ENCODE assay signal across 11 cellular contexts in genomic region chr14:61565836-61566536, GRCh38.
DNase-seq lines count a peak whose midpoint lies in the region; ATAC-seq, FAIRE-seq and TF ChIP-seq lines count a peak whose summit lies in the region.
"Had no signal": no experiment of that assay in that cellular context is flagged by ENCODE, and none has a peak within 500 bp of the region (broad histone marks: within the 10 kb centered on the region; RNA-seq: fewer than 3 reads in every experiment).

No MANE protein-coding gene starts in this region.

- no peaks in the 10 kb centered on the region for H3K36me3 ChIP-seq in hepatocyte (replicated peaks; ENCODE audit: insufficient read depth, low read depth)

- TF ChIP-seq POLR2A in A549 (IDR thresholded peaks at IDR 0.05; ENCODE audit: low read length) (no peak), GM18505 (IDR thresholded peaks at IDR 0.05; ENCODE audit: borderline replicate concordance, extremely low read depth, insufficient read depth, insufficient read length) (no peak)

- no peak overlapping the region for H3K4me3 ChIP-seq in A549
- H3K4me3 ChIP-seq in hepatocyte, result no peak overlapping the region

- no peak for TF ChIP-seq EP300 in A549 (IDR thresholded peaks at IDR 0.05)

- POLR2A ChIA-PET in A549 (lab: Yijun Ruan, JAX), result interaction anchor here (7.6 kb wide), 1 partner anchor 129 kb away, joined by 107 read pairs; the partner anchor contains the start of gene HIF1A

- peak overlapping the region; percentile 96 to 99 for H3K27ac ChIP-seq in A549
- peak overlapping the region; percentile 96 for H3K27ac ChIP-seq in hepatocyte

- no peaks in the 10 kb centered on the region for H4K20me1 ChIP-seq in hepatocyte (ENCODE audit: insufficient read depth, poor library complexity, severe bottlenecking)

- no peaks in the 10 kb centered on the region for H3K27me3 ChIP-seq in hepatocyte

- TF ChIP-seq CTCF in A549 (IDR thresholded peaks at IDR 0.05), result no peak
- TF ChIP-seq CTCF in hepatocyte (IDR thresholded peaks at IDR 0.05; ENCODE audit: poor library complexity), result no peak

- ATAC-seq in A549 (no peak), HG02571 (IDR thresholded peaks at IDR 0.05; ENCODE audit: unreplicated experiment) (no peak), GM18505 (IDR thresholded peaks at IDR 0.05; ENCODE audit: unreplicated experiment) (no peak)
- ATAC-seq: naive thymus-derived CD8-positive, alpha-beta T cell had no signal

- no peak for TF ChIP-seq RAD21 in A549 (conservative IDR thresholded peaks at IDR 0.05 in 1 of 2, IDR thresholded peaks at IDR 0.05 in 1 of 2)

- H3K4me2 ChIP-seq in A549, result peak overlapping the region; percentile 31; the same call in 2 of the 3 replicates
- no peak overlapping the region for H3K4me2 ChIP-seq in hepatocyte

- H3K9me3 ChIP-seq in A549 (no peaks in the 10 kb centered on the region), hepatocyte (ENCODE audit: low read depth) (no peaks in the 10 kb centered on the region)

- H3K4me1 ChIP-seq in A549, result peaks cover 81% of the 10 kb centered on the region
- H3K4me1 ChIP-seq in hepatocyte (ENCODE audit: insufficient read depth), result peaks cover 68% of the 10 kb centered on the region

- DNase-seq in A549 (ENCODE audit: low read depth in 1 of 2, low spot score in 1 of 2) (peak in 1 of 2 experiments; percentile 70), GM04504 (ENCODE audit: low read depth) (peak; percentile 69), amniotic epithelial cell (ENCODE audit: low read depth) (peak; percentile 91), hepatocyte (ENCODE audit: low spot score) (no peak), D341Med (ENCODE audit: low spot score) (no peak), mesenteric fat pad (ENCODE audit: low spot score) (no peak)
- DNase-seq: caudate nucleus; hypothalamus; naive thymus-derived CD8-positive, alpha-beta T cell had no signal

- H3K79me2 ChIP-seq in hepatocyte, result no peaks in the 10 kb centered on the region

- WGBS in A549 (ENCODE audit: missing lambda C conversion rate), result 58% methylated on average over 3 of the region's 3 CpGs
- WGBS in hepatocyte (ENCODE audit: low lambda C conversion rate, missing lambda C conversion rate), result 70% methylated on average over 3 of the region's 3 CpGs

- CTCF ChIA-PET in A549 (lab: Yijun Ruan, JAX), result interaction anchor here (1.0 to 2.2 kb wide), 2 partner anchors 84 to 90 kb away, joined by 4 to 6 read pairs; no protein-coding TSS in a partner anchor

- no peak for FAIRE-seq in A549 (lab: Jason Lieb, UNC)

- no peaks in the 10 kb centered on the region for H3K9me2 ChIP-seq in hepatocyte (replicated peaks; ENCODE audit: insufficient read depth)

- H2AFZ ChIP-seq in hepatocyte, result no peak overlapping the region

TF ChIP-seq in A549, 52 proteins besides CTCF, POLR2A, EP300 and RAD21:
- TF ChIP-seq HOXB13 (CRISPR knock-in tag; IDR thresholded peaks at IDR 0.05; ENCODE audit: low read depth) (0 out of 2 replicates have a peak, but pooled peaks have one; percentile 36), POLR2AphosphoS2 (conservative IDR thresholded peaks at IDR 0.05; ENCODE audit: low read length) (no peak), NFE2L2 (conservative IDR thresholded peaks at IDR 0.05; ENCODE audit: low read length) (no peak), KDM1A (IDR thresholded peaks at IDR 0.05; ENCODE audit: low read depth) (no peak), JUNB (IDR thresholded peaks at IDR 0.05) (peak; percentile 38; the same call in 1 of the 2 replicates), USF2 (IDR thresholded peaks at IDR 0.05) (no peak), PHF8 (IDR thresholded peaks at IDR 0.05; ENCODE audit: borderline replicate concordance, low read depth) (no peak), MAFK (IDR thresholded peaks at IDR 0.05; ENCODE audit: partially characterized antibody) (peak; percentile 95), FOSL2 (IDR thresholded peaks at IDR 0.05) (no peak), FOSL2 (CRISPR knock-in tag; IDR thresholded peaks at IDR 0.05) (peak; percentile 75), RARB (CRISPR knock-in tag; IDR thresholded peaks at IDR 0.05) (no peak), ATOH8 (CRISPR knock-in tag; IDR thresholded peaks at IDR 0.05; ENCODE audit: low read depth) (no peak), CEBPB (IDR thresholded peaks at IDR 0.05) (0 out of 4 replicates have a peak, but pooled peaks of 1 of the 2 experiments have one; percentile 17), EHF (CRISPR knock-in tag; IDR thresholded peaks at IDR 0.05) (no peak), ESRRA (IDR thresholded peaks at IDR 0.05; ENCODE audit: borderline replicate concordance, low read length) (no peak)
TF ChIP-seq in A549: peak in this region for 5.

Comparison
In these comparisons a context has a peak if more than half of its experiments do, and no peak if none do; other contexts are left out.
1. DNase-seq: peak in GM04504 (single experiment) and amniotic epithelial cell (single experiment); none in hepatocyte (single experiment), D341Med (single experiment) and mesenteric fat pad (single experiment).